In genomic region chr11:111303476-111303875, GRCh38 we compare ENCODE assay signal across 14 cellular contexts. TPM values are rescaled to one million over a fixed set of nuclear protein-coding genes. Genes with fewer than 3 reads are reported as not detected.
DNase-seq lines count a peak whose midpoint lies in the region; ATAC-seq and TF ChIP-seq lines count a peak whose summit lies in the region.
"Had no signal": no experiment of that assay in that cellular context is flagged by ENCODE, and none has a peak within 500 bp of the region (broad histone marks: within the 10 kb centered on the region; RNA-seq: fewer than 3 reads in every experiment).

No MANE protein-coding gene starts in this region.

- H3K4me1 Mint-ChIP-seq in type B pancreatic cell (ENCODE audit: unreplicated experiment): peaks cover 34% of the 10 kb centered on the region
- peaks cover 3% of the 10 kb centered on the region for H3K4me1 Mint-ChIP-seq in CD8-positive, alpha-beta T cell (ENCODE audit: low read depth)
- H3K4me1 Mint-ChIP-seq: naive thymus-derived CD8-positive, alpha-beta T cell had no signal

- peaks cover 7% of the 10 kb centered on the region for H3K36me3 Mint-ChIP-seq in type B pancreatic cell
- H3K36me3 Mint-ChIP-seq in CD8-positive, alpha-beta T cell: no peaks in the 10 kb centered on the region
- H3K36me3 Mint-ChIP-seq: naive thymus-derived CD8-positive, alpha-beta T cell had no signal

- H3K9me3 Mint-ChIP-seq in type B pancreatic cell: no peaks in the 10 kb centered on the region
- no peaks in the 10 kb centered on the region for H3K9me3 Mint-ChIP-seq in CD8-positive, alpha-beta T cell
- H3K9me3 Mint-ChIP-seq: naive thymus-derived CD8-positive, alpha-beta T cell had no signal

- H3K4me3 ChIP-seq in fibroblast of the aortic adventitia (ENCODE audit: low read depth, low read length): no peak overlapping the region
- H3K4me3 ChIP-seq in CD8-positive, alpha-beta T cell (ENCODE audit: low read depth, low read length): no peak overlapping the region
- H3K4me3 ChIP-seq: suprapubic skin had no signal

- no peaks in the 10 kb centered on the region for H3K4me1 ChIP-seq in CD8-positive, alpha-beta T cell (ENCODE audit: insufficient read depth, low read length)

- no peaks in the 10 kb centered on the region for H3K27me3 ChIP-seq in CD8-positive, alpha-beta T cell (ENCODE audit: insufficient read depth, low read length)

- DNase-seq in NCI-H1417 (lab: John Stamatoyannopoulos, UW) (peak; percentile 22 to 66 (median 56)), NCI-H1417 treated with DMSO at 0.1 percent for 48 hours (lab: John Stamatoyannopoulos, UW) (no peak), NCI-H524 treated with DMSO at 0.1 percent for 48 hours (lab: John Stamatoyannopoulos, UW) (peak; percentile 65), fibroblast of the aortic adventitia (ENCODE audit: low read depth) (peak; percentile 53), type B pancreatic cell (ENCODE audit: extremely low spot score, unreplicated experiment) (no peak)
- no peak for DNase-seq in CD8-positive, alpha-beta T cell
- DNase-seq in activated effector memory CD4-positive, alpha-beta T cell treated with anti-CD3 and anti-CD28 coated beads, Interleukin-2, amount 50 U/mL, for 16 hours: no peak
- DNase-seq: 8988T; central memory CD4-positive, alpha-beta T cell; naive thymus-derived CD8-positive, alpha-beta T cell; T-helper 2 cell had no signal

- H3K27ac Mint-ChIP-seq in type B pancreatic cell: peak overlapping the region; percentile 88
- no peak overlapping the region for H3K27ac Mint-ChIP-seq in CD8-positive, alpha-beta T cell
- H3K27ac Mint-ChIP-seq: naive thymus-derived CD8-positive, alpha-beta T cell had no signal

- peak overlapping the region; percentile 76 for H3K4me3 Mint-ChIP-seq in type B pancreatic cell
- H3K4me3 Mint-ChIP-seq in CD8-positive, alpha-beta T cell: no peak overlapping the region
- H3K4me3 Mint-ChIP-seq: naive thymus-derived CD8-positive, alpha-beta T cell had no signal

- H3K9me3 ChIP-seq in CD8-positive, alpha-beta T cell (ENCODE audit: low read length): no peaks in the 10 kb centered on the region
- H3K9me3 ChIP-seq: suprapubic skin had no signal

- no peaks in the 10 kb centered on the region for H3K36me3 ChIP-seq in CD8-positive, alpha-beta T cell (ENCODE audit: insufficient read depth, low read length)
- H3K36me3 ChIP-seq: suprapubic skin had no signal

- intact Hi-C loops in CD8-positive, alpha-beta T cell (cut with DNase I, micrococcal nuclease): no loop called here

- peaks cover 18% of the 10 kb centered on the region for H3K27me3 Mint-ChIP-seq in type B pancreatic cell
- H3K27me3 Mint-ChIP-seq in CD8-positive, alpha-beta T cell (ENCODE audit: low read depth): peaks cover 27% of the 10 kb centered on the region

- CTCF ChIA-PET in CD8-positive, alpha-beta T cell (lab: Charles Lee): no interaction called here

- POLR2A ChIA-PET in CD8-positive, alpha-beta T cell (lab: Charles Lee): interaction anchor here (0.7 kb wide), 1 partner anchor 338 kb away, joined by 3 read pairs; no protein-coding TSS in a partner anchor

- H3K27ac ChIP-seq in CD8-positive, alpha-beta T cell (ENCODE audit: low read depth, low read length): no peak overlapping the region
- H3K27ac ChIP-seq: suprapubic skin had no signal

- ATAC-seq in GM18517 (IDR thresholded peaks at IDR 0.05; ENCODE audit: unreplicated experiment): no peak
- ATAC-seq in CD8-positive, alpha-beta T cell: no peak
- ATAC-seq: naive thymus-derived CD8-positive, alpha-beta T cell had no signal

- TF ChIP-seq CTCF in fibroblast of the aortic adventitia (IDR thresholded peaks at IDR 0.05; ENCODE audit: insufficient read depth, low read length) (no peak), type B pancreatic cell (conservative IDR thresholded peaks at IDR 0.05) (no peak)
- TF ChIP-seq CTCF in CD8-positive, alpha-beta T cell (IDR thresholded peaks at IDR 0.05): no peak

RNA-seq across cellular contexts. Expression of gene POU2AF3, which starts 5.1 kb away (rescaled TPM):
- total RNA-seq in fibroblast of the aortic adventitia (ENCODE audit: low replicate concordance): 0.45 and 1.3 TPM in 2 replicates
- 2.6 and 2.9 TPM in 2 replicates for total RNA-seq in type B pancreatic cell (ENCODE audit: low replicate concordance)
- total RNA-seq in CD8-positive, alpha-beta T cell: not detected
- total RNA-seq: H4; naive thymus-derived CD8-positive, alpha-beta T cell had no signal

RNA-seq across cellular contexts. Expression of gene POU2AF2, which starts 58.0 kb away (rescaled TPM):
- not detected in 2 replicates for total RNA-seq in fibroblast of the aortic adventitia (ENCODE audit: low replicate concordance)
- 0.39 TPM in 1 of 2 replicates, not detected in the other for total RNA-seq in type B pancreatic cell (ENCODE audit: low replicate concordance)
- not detected for total RNA-seq in CD8-positive, alpha-beta T cell
- total RNA-seq: H4; naive thymus-derived CD8-positive, alpha-beta T cell; suprapubic skin had no signal

Comparison
In these comparisons a context has a peak if more than half of its experiments do, and no peak if none do; other contexts are left out.
1. DNase-seq: peak in NCI-H1417 (3 of 3), NCI-H524 treated with DMSO at 0.1 percent for 48 hours (single experiment) and fibroblast of the aortic adventitia (single experiment); none in NCI-H1417 treated with DMSO at 0.1 percent for 48 hours (single experiment), type B pancreatic cell (single experiment), CD8-positive, alpha-beta T cell (0 of 7) and activated effector memory CD4-positive, alpha-beta T cell treated with anti-CD3 and anti-CD28 coated beads, Interleukin-2, amount 50 U/mL, for 16 hours (single experiment).